In the genomic region with DNA sequence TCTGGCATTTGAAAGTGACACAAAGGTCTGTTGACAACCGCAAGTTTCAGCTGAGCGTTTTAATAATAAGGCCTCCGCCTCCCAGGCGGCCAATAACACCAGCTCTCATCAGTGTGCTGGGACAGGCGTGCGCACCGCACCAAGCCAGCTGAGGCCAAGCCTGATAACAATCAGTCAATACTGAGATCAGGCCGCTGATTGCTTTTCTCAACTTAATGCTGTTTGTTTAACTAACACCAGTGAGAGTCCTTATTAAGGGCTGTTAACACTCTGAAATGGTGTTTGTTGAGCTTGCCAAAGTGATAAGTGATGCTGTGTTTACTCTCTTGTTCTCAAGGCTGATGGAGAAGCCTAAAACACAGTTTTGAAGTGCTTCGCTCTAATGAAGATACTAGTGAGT, we compare ENCODE assay signal across 15 cellular contexts.
DNase-seq lines count a peak whose midpoint lies in the region; ATAC-seq, FAIRE-seq and TF ChIP-seq lines count a peak whose summit lies in the region.
"Had no signal": no experiment of that assay in that cellular context is flagged by ENCODE, and none has a peak within 500 bp of the region (broad histone marks: within the 10 kb centered on the region; RNA-seq: fewer than 3 reads in every experiment).

No MANE protein-coding gene starts in this region.

- in situ Hi-C loops in HepG2 (cut with HindIII; ENCODE audit: extremely low pct_ligation_motif_present, low pct_unique_long_range_greater_than_20kb), result no loop called here

- no peak for FAIRE-seq in HepG2 (lab: Jason Lieb, UNC)
- FAIRE-seq: endothelial cell of umbilical vein, H54, urothelium cell line had no signal

- H3K9ac ChIP-seq in HepG2 (ENCODE audit: insufficient read depth, low read depth, low read length), result no peak overlapping the region

- H3K4me1 ChIP-seq in right lobe of liver (no peaks in the 10 kb centered on the region), HepG2 (ENCODE audit: insufficient read depth, low read length) (no peaks in the 10 kb centered on the region)

- H3K4me3 ChIP-seq in right lobe of liver, result no peak overlapping the region
- H3K4me3 ChIP-seq in HepG2 (replicated peaks in 1 of 3; ENCODE audit: insufficient read depth in 1 of 3, low read depth in 2 of 3, low read length in 3 of 3), result no peak overlapping the region
- H3K4me3 ChIP-seq: PC-9 had no signal

- no TSS peak for BruUV-seq in HepG2 (replicated peaks; lab: Mats Ljungman, UMichigan)

- POLR2A ChIA-PET in HepG2 (lab: Yijun Ruan, JAX), result no interaction called here

- TF ChIP-seq POLR2A in right lobe of liver (IDR thresholded peaks at IDR 0.05) (no peak), HepG2 (IDR thresholded peaks at IDR 0.05; ENCODE audit: insufficient read depth in 1 of 2, low read depth in 2 of 2, low read length in 2 of 2) (no peak)

- H4K20me1 ChIP-seq in HepG2 (ENCODE audit: insufficient read depth, low read length), result no peaks in the 10 kb centered on the region

- H3K27ac ChIP-seq in right lobe of liver, result no peak overlapping the region
- H3K27ac ChIP-seq in HepG2 (ENCODE audit: extremely low read length, insufficient read depth, low read length), result no peak overlapping the region
- H3K27ac ChIP-seq: HL-60, PC-9 had no signal

- TF ChIP-seq CTCF in right lobe of liver (IDR thresholded peaks at IDR 0.05) (no peak), HepG2 (CRISPR knock-in tag; IDR thresholded peaks at IDR 0.05) (no peak)

- H3K9me3 ChIP-seq in right lobe of liver (no peaks in the 10 kb centered on the region), HepG2 (ENCODE audit: low read length) (no peaks in the 10 kb centered on the region)

- H3K36me3 ChIP-seq in right lobe of liver (no peaks in the 10 kb centered on the region), HepG2 (replicated peaks in 1 of 2; ENCODE audit: control insufficient read depth in 1 of 2, insufficient read depth in 2 of 2, low read length in 2 of 2) (no peaks in the 10 kb centered on the region)

- ATAC-seq in right lobe of liver, result peak; percentile 46 to 73 (median 48)
- ATAC-seq in HepG2, result no peak
- peak; percentile 88 for ATAC-seq in left colon
- no peak for ATAC-seq in HG02588 (IDR thresholded peaks at IDR 0.05; ENCODE audit: unreplicated experiment)
- no peak for ATAC-seq in GM19351 (IDR thresholded peaks at IDR 0.05; ENCODE audit: unreplicated experiment)

- H3K79me2 ChIP-seq in HepG2 (ENCODE audit: insufficient read depth, low read length), result no peaks in the 10 kb centered on the region

- H3K27me3 ChIP-seq in right lobe of liver, result no peaks in the 10 kb centered on the region
- peaks cover 0 to 11% of the 10 kb centered on the region in 2 experiments; a peak in 2 of 5 replicates for H3K27me3 ChIP-seq in HepG2 (ENCODE audit: control insufficient read depth in 1 of 2, insufficient read depth in 2 of 2, low read length in 2 of 2)

- H3K4me2 ChIP-seq in HepG2 (ENCODE audit: low read depth, low read length), result no peak overlapping the region
- H3K4me2 ChIP-seq: PC-9 had no signal

- 35% methylated on average over 9 of the region's 9 CpGs for WGBS in right lobe of liver (ENCODE audit: insufficient coverage, low coverage, low lambda C conversion rate, missing lambda C conversion rate)
- WGBS in HepG2 (ENCODE audit: low lambda C conversion rate), result 9% methylated on average over 9 of the region's 9 CpGs

- TF ChIP-seq EP300 in HepG2 (IDR thresholded peaks at IDR 0.05; ENCODE audit: low read depth in 2 of 2, low read length in 2 of 2), result no peak
- no peak for TF ChIP-seq EP300 in HepG2 (CRISPR knock-in tag; IDR thresholded peaks at IDR 0.05; ENCODE audit: borderline replicate concordance)

- intact Hi-C loops in right lobe of liver (cut with DNase I), result no loop called here
- intact Hi-C loops in HepG2 (cut with micrococcal nuclease; ENCODE audit: unreplicated experiment), result no loop called here
- intact Hi-C loops in left colon (cut with DNase I, micrococcal nuclease), result no loop called here

- no peak for TF ChIP-seq RAD21 in HepG2 (CRISPR knock-in tag; IDR thresholded peaks at IDR 0.05)

- CTCF ChIA-PET in HepG2 (lab: Yijun Ruan, JAX; ENCODE audit: low intra/inter-chr PET ratio, low total read pairs), result no interaction called here

- DNase-seq in right lobe of liver, result peak in 2 of 3 donors; percentile 25 to 57
- no peak for DNase-seq in HepG2 (ENCODE audit: low spot score)
- peak; percentile 30 for DNase-seq in NCI-H526 treated with DMSO at 0.1 percent for 48 hours (lab: John Stamatoyannopoulos, UW)
- peak; percentile 64 to 75 for DNase-seq in left colon
- DNase-seq in activated CD4-positive, alpha-beta T cell treated with anti-CD3 and anti-CD28 coated beads for 4 hours, result no peak
- no peak for DNase-seq in NCI-H2171 (lab: John Stamatoyannopoulos, UW)
- DNase-seq: MV-4-11, nucleus accumbens, PC-9 had no signal

- no peak overlapping the region for H2AFZ ChIP-seq in HepG2 (ENCODE audit: low read length)
- H2AFZ ChIP-seq: PC-9 had no signal

TF ChIP-seq in HepG2, 621 proteins besides CTCF, POLR2A, EP300 and RAD21:
- TF ChIP-seq MTA3 (CRISPR knock-in tag; IDR thresholded peaks at IDR 0.05) (no peak), ZNF619 (CRISPR knock-in tag; IDR thresholded peaks at IDR 0.05) (no peak)

Comparison
In these comparisons a context has a peak if more than half of its experiments do, and no peak if none do; other contexts are left out.
1. ATAC-seq: peak in right lobe of liver (4 of 4) and left colon (single experiment); none in HepG2 (single experiment), HG02588 (single experiment) and GM19351 (single experiment).
2. DNase-seq: peak in right lobe of liver (2 of 3), NCI-H526 treated with DMSO at 0.1 percent for 48 hours (single experiment) and left colon (2 of 2); none in HepG2 (single experiment), activated CD4-positive, alpha-beta T cell treated with anti-CD3 and anti-CD28 coated beads for 4 hours (0 of 2) and NCI-H2171 (single experiment).